In genomic region chr16:28259781-28260150, GRCh38 we compare ENCODE assay signal across 25 cellular contexts. TPM values are rescaled to one million over a fixed set of nuclear protein-coding genes. Genes with fewer than 3 reads are reported as not detected.
DNase-seq lines count a peak whose midpoint lies in the region; ATAC-seq, FAIRE-seq and TF ChIP-seq lines count a peak whose summit lies in the region.
"Had no signal": no experiment of that assay in that cellular context is flagged by ENCODE, and none has a peak within 500 bp of the region (broad histone marks: within the 10 kb centered on the region; RNA-seq: fewer than 3 reads in every experiment).

No MANE protein-coding gene starts in this region.

- H3K4me3 Mint-ChIP-seq in CD8-positive, alpha-beta T cell = peak overlapping the region; percentile 38
- H3K4me3 Mint-ChIP-seq in activated naive CD8-positive, alpha-beta T cell treated with anti-CD3 and anti-CD28 coated beads, Interleukin-2, amount 10 ng/mL, durations not matched to agents 7 days and 5 days = no peak overlapping the region
- peak overlapping the region in 4 of 5 donors; percentile 25 to 65 (median 46) for H3K4me3 Mint-ChIP-seq in immature natural killer cell
- no peak overlapping the region for H3K4me3 Mint-ChIP-seq in endothelial cell (ENCODE audit: unreplicated experiment)
- H3K4me3 Mint-ChIP-seq in activated T-helper 17 cell treated with anti-CD3 and anti-CD28 coated beads, Interleukin-2, amount 50 U/mL, for 72 hours = no peak overlapping the region
- H3K4me3 Mint-ChIP-seq: activated naive CD8-positive, alpha-beta T cell; stimulated activated memory B cell treated with anti-CD40 and anti-IgM and Interleukin-4, amounts not matched to agents 10 μg/mL and 1 μg/mL and 100 μg/mL, for 72 hours; T-helper 2 cell treated with Interferon-gamma antibody and Interleukin-4, amounts not matched to agents 5 μg/mL and 100 μg/mL, for 36 hours had no signal

- 76% methylated on average over 7 of the region's 7 CpGs for WGBS in A549 (ENCODE audit: missing lambda C conversion rate)

- H3K9me3 Mint-ChIP-seq in CD8-positive, alpha-beta T cell = no peaks in the 10 kb centered on the region
- H3K9me3 Mint-ChIP-seq in activated naive CD8-positive, alpha-beta T cell treated with anti-CD3 and anti-CD28 coated beads, Interleukin-2, amount 10 ng/mL, durations not matched to agents 7 days and 5 days = no peaks in the 10 kb centered on the region
- no peaks in the 10 kb centered on the region for H3K9me3 Mint-ChIP-seq in immature natural killer cell
- no peaks in the 10 kb centered on the region for H3K9me3 Mint-ChIP-seq in endothelial cell (ENCODE audit: unreplicated experiment)
- no peaks in the 10 kb centered on the region for H3K9me3 Mint-ChIP-seq in activated T-helper 17 cell treated with anti-CD3 and anti-CD28 coated beads, Interleukin-2, amount 50 U/mL, for 72 hours
- H3K9me3 Mint-ChIP-seq: stimulated activated memory B cell treated with anti-CD40 and anti-IgM and Interleukin-4, amounts not matched to agents 10 μg/mL and 1 μg/mL and 100 μg/mL, for 72 hours; T-helper 2 cell treated with Interferon-gamma antibody and Interleukin-4, amounts not matched to agents 5 μg/mL and 100 μg/mL, for 36 hours had no signal

- no peak overlapping the region for H3K4me3 ChIP-seq in A549
- H3K4me3 ChIP-seq in CD8-positive, alpha-beta T cell (ENCODE audit: low read depth, low read length) = no peak overlapping the region
- H3K4me3 ChIP-seq: body of pancreas, smooth muscle cell had no signal

- H3K4me1 Mint-ChIP-seq in CD8-positive, alpha-beta T cell (ENCODE audit: low read depth) = peaks cover 16% of the 10 kb centered on the region
- peaks cover 9% of the 10 kb centered on the region for H3K4me1 Mint-ChIP-seq in activated naive CD8-positive, alpha-beta T cell treated with anti-CD3 and anti-CD28 coated beads, Interleukin-2, amount 10 ng/mL, durations not matched to agents 7 days and 5 days
- H3K4me1 Mint-ChIP-seq in immature natural killer cell (peaks cover 9 to 19% of the 10 kb centered on the region in 2 donors), endothelial cell (ENCODE audit: unreplicated experiment) (peaks cover 8% of the 10 kb centered on the region)
- peaks cover 6% of the 10 kb centered on the region for H3K4me1 Mint-ChIP-seq in activated T-helper 17 cell treated with anti-CD3 and anti-CD28 coated beads, Interleukin-2, amount 50 U/mL, for 72 hours
- H3K4me1 Mint-ChIP-seq: stimulated activated memory B cell treated with anti-CD40 and anti-IgM and Interleukin-4, amounts not matched to agents 10 μg/mL and 1 μg/mL and 100 μg/mL, for 72 hours had no signal

- no peak overlapping the region for H3K27ac ChIP-seq in A549
- no peak overlapping the region for H3K27ac ChIP-seq in CD8-positive, alpha-beta T cell (ENCODE audit: low read depth, low read length)
- H3K27ac ChIP-seq: body of pancreas, WERI-Rb-1 had no signal

- no peak for TF ChIP-seq POLR2A in A549 (IDR thresholded peaks at IDR 0.05; ENCODE audit: low read length)

- no peaks in the 10 kb centered on the region for H3K36me3 Mint-ChIP-seq in CD8-positive, alpha-beta T cell
- H3K36me3 Mint-ChIP-seq in activated naive CD8-positive, alpha-beta T cell treated with anti-CD3 and anti-CD28 coated beads, Interleukin-2, amount 10 ng/mL, durations not matched to agents 7 days and 5 days = no peaks in the 10 kb centered on the region
- H3K36me3 Mint-ChIP-seq in immature natural killer cell = peaks cover 0 to 4% (median 0%) of the 10 kb centered on the region in 3 donors
- H3K36me3 Mint-ChIP-seq in endothelial cell (ENCODE audit: low read depth, unreplicated experiment) = no peaks in the 10 kb centered on the region
- no peaks in the 10 kb centered on the region for H3K36me3 Mint-ChIP-seq in activated T-helper 17 cell treated with anti-CD3 and anti-CD28 coated beads, Interleukin-2, amount 50 U/mL, for 72 hours (ENCODE audit: low read depth)
- H3K36me3 Mint-ChIP-seq: activated naive CD8-positive, alpha-beta T cell; stimulated activated memory B cell treated with anti-CD40 and anti-IgM and Interleukin-4, amounts not matched to agents 10 μg/mL and 1 μg/mL and 100 μg/mL, for 72 hours had no signal

- no peaks in the 10 kb centered on the region for H3K4me1 ChIP-seq in A549
- H3K4me1 ChIP-seq in CD8-positive, alpha-beta T cell (ENCODE audit: insufficient read depth, low read length) = peaks cover 21% of the 10 kb centered on the region

- TF ChIP-seq RAD21 in A549 (conservative IDR thresholded peaks at IDR 0.05 in 1 of 2, IDR thresholded peaks at IDR 0.05 in 1 of 2) = no peak

- CTCF ChIA-PET in A549 (lab: Yijun Ruan, JAX) = interaction anchor here (0.7 to 1.2 kb wide), 2 partner anchors 18 to 295 kb away, joined by 3 to 5 read pairs; no protein-coding TSS in a partner anchor
- CTCF ChIA-PET in CD8-positive, alpha-beta T cell (lab: Charles Lee) = interaction anchor here (4.7 kb wide), 1 partner anchor 18 kb away, joined by 20 read pairs; no protein-coding TSS in a partner anchor

- H3K27me3 Mint-ChIP-seq in CD8-positive, alpha-beta T cell (ENCODE audit: low read depth) = peaks cover 3% of the 10 kb centered on the region
- H3K27me3 Mint-ChIP-seq in activated naive CD8-positive, alpha-beta T cell treated with anti-CD3 and anti-CD28 coated beads, Interleukin-2, amount 10 ng/mL, durations not matched to agents 7 days and 5 days = peaks cover 7% of the 10 kb centered on the region
- H3K27me3 Mint-ChIP-seq in immature natural killer cell (ENCODE audit: low read depth in 3 of 3) (peaks cover 5 to 13% (median 10%) of the 10 kb centered on the region in 3 donors), endothelial cell (ENCODE audit: unreplicated experiment) (peaks cover 7% of the 10 kb centered on the region)
- H3K27me3 Mint-ChIP-seq in activated T-helper 17 cell treated with anti-CD3 and anti-CD28 coated beads, Interleukin-2, amount 50 U/mL, for 72 hours = peaks cover 11% of the 10 kb centered on the region
- H3K27me3 Mint-ChIP-seq: activated naive CD8-positive, alpha-beta T cell had no signal

- POLR2A ChIA-PET in A549 (lab: Yijun Ruan, JAX) = no interaction called here
- POLR2A ChIA-PET in CD8-positive, alpha-beta T cell (lab: Charles Lee) = no interaction called here
- POLR2A ChIA-PET in activated naive CD8-positive, alpha-beta T cell treated with anti-CD3 and anti-CD28 coated beads, Interleukin-2, amount 10 ng/mL, durations not matched to agents 7 days and 5 days (lab: Charles Lee) = interaction anchor here (0.5 kb wide), 1 partner anchor 128 kb away, joined by 4 read pairs; no protein-coding TSS in a partner anchor

- H3K27me3 ChIP-seq in CD8-positive, alpha-beta T cell (ENCODE audit: insufficient read depth, low read length) = no peaks in the 10 kb centered on the region

- no peaks in the 10 kb centered on the region for H3K36me3 ChIP-seq in CD8-positive, alpha-beta T cell (ENCODE audit: insufficient read depth, low read length)
- H3K36me3 ChIP-seq: WERI-Rb-1 had no signal

- no peak for FAIRE-seq in A549 (lab: Jason Lieb, UNC)
- FAIRE-seq: GM19239 had no signal

- intact Hi-C loops in CD8-positive, alpha-beta T cell (cut with DNase I, micrococcal nuclease) = no loop called here

- H3K4me2 ChIP-seq in A549 = no peak overlapping the region
- H3K4me2 ChIP-seq: SK-N-SH, smooth muscle cell had no signal

- no peak for TF ChIP-seq CTCF in A549 (IDR thresholded peaks at IDR 0.05)
- TF ChIP-seq CTCF in CD8-positive, alpha-beta T cell (IDR thresholded peaks at IDR 0.05) = no peak
- TF ChIP-seq CTCF in endothelial cell (IDR thresholded peaks at IDR 0.05; ENCODE audit: unreplicated experiment) = no peak

- DNase-seq in A549 (ENCODE audit: low read depth in 1 of 2, low spot score in 1 of 2) = no peak
- no peak for DNase-seq in CD8-positive, alpha-beta T cell
- no peak for DNase-seq in activated naive CD8-positive, alpha-beta T cell treated with anti-CD3 and anti-CD28 coated beads, Interleukin-2, amount 10 ng/mL, durations not matched to agents 7 days and 5 days
- DNase-seq in immature natural killer cell = no peak
- DNase-seq in NCI-H1417 (lab: John Stamatoyannopoulos, UW) = no peak
- DNase-seq in endothelial cell (ENCODE audit: low spot score) = no peak
- DNase-seq: activated CD8-positive, alpha-beta memory T cell treated with anti-CD3 and anti-CD28 coated beads, Interleukin-2, amount 50 U/mL, for 48 hours; body of pancreas; DMS153; kidney glomerular epithelial cell; mammary epithelial cell; NCI-H1092 treated with DMSO at 0.1 percent for 48 hours; NCI-H2081; NCI-H345; NCI-H82; occipital lobe; stimulated activated CD4-positive, alpha-beta T cell treated with anti-CD3 and anti-CD28 coated beads, Interleukin-2, amount 100 ng/mL, for 48 hours; WERI-Rb-1 had no signal

- ATAC-seq in A549 = no peak
- ATAC-seq in CD8-positive, alpha-beta T cell = no peak
- ATAC-seq in activated naive CD8-positive, alpha-beta T cell treated with anti-CD3 and anti-CD28 coated beads, Interleukin-2, amount 10 ng/mL, durations not matched to agents 7 days and 5 days (ENCODE audit: low read depth) = no peak
- no peak for ATAC-seq in activated T-helper 17 cell treated with anti-CD3 and anti-CD28 coated beads, Interleukin-2, amount 50 U/mL, for 72 hours (replicated peaks)
- ATAC-seq: body of pancreas; stimulated activated memory B cell treated with anti-CD40 and anti-IgM and Interleukin-4, amounts not matched to agents 10 μg/mL and 1 μg/mL and 100 μg/mL, for 72 hours had no signal

- TF ChIP-seq EP300 in A549 (IDR thresholded peaks at IDR 0.05) = no peak

- no peak overlapping the region for H3K27ac Mint-ChIP-seq in CD8-positive, alpha-beta T cell
- H3K27ac Mint-ChIP-seq in activated naive CD8-positive, alpha-beta T cell treated with anti-CD3 and anti-CD28 coated beads, Interleukin-2, amount 10 ng/mL, durations not matched to agents 7 days and 5 days = peak overlapping the region; percentile 55
- peak overlapping the region in 3 of 6 donors; percentile 28 to 60 (median 49) for H3K27ac Mint-ChIP-seq in immature natural killer cell
- H3K27ac Mint-ChIP-seq in endothelial cell (ENCODE audit: unreplicated experiment) = no peak overlapping the region
- no peak overlapping the region for H3K27ac Mint-ChIP-seq in activated T-helper 17 cell treated with anti-CD3 and anti-CD28 coated beads, Interleukin-2, amount 50 U/mL, for 72 hours
- H3K27ac Mint-ChIP-seq: activated naive CD8-positive, alpha-beta T cell; stimulated activated memory B cell treated with anti-CD40 and anti-IgM and Interleukin-4, amounts not matched to agents 10 μg/mL and 1 μg/mL and 100 μg/mL, for 72 hours; T-helper 2 cell treated with Interferon-gamma antibody and Interleukin-4, amounts not matched to agents 5 μg/mL and 100 μg/mL, for 36 hours had no signal

- H3K9me3 ChIP-seq in A549 = no peaks in the 10 kb centered on the region
- no peaks in the 10 kb centered on the region for H3K9me3 ChIP-seq in CD8-positive, alpha-beta T cell (ENCODE audit: low read length)
- H3K9me3 ChIP-seq: body of pancreas, SK-N-SH had no signal

RNA-seq across cellular contexts. Expression of gene SBK1, which starts 32.6 kb away (rescaled TPM):
- polyA plus RNA-seq in A549 (2011; rRNA removed) (0.13 and 0.20 TPM in 2 replicates), A549 (2017; fragmentation: RNase III; extraction: RNeasy Plus Mini Kit Qiagen cat#74134 plus additional on column Dnase treatment) (0.28 to 0.45 TPM (median 0.43 TPM) in 3 replicates), immature natural killer cell (10 to 100 TPM in 1 of 3 donors, 1 to 10 TPM in 2; 5.1 to 14.2 (median 5.1) TPM)
- polyA plus RNA-seq in A549 (2012; cell fraction: cytosol; rRNA removed) = 0.16 and 0.29 TPM in 2 replicates
- polyA plus RNA-seq in A549 (2012; cell fraction: nucleus; rRNA removed) = 0.39 and 0.44 TPM in 2 replicates
- polyA minus RNA-seq in A549 (2011; rRNA and poly(A)+ RNA removed) = 0.24 and 0.33 TPM in 2 replicates
- total RNA-seq in CD8-positive, alpha-beta T cell = 10 to 100 TPM; 16.5 to 17.1 TPM
- total RNA-seq in activated naive CD8-positive, alpha-beta T cell treated with anti-CD3 and anti-CD28 coated beads, Interleukin-2, amount 10 ng/mL, durations not matched to agents 7 days and 5 days = 10 to 100 TPM; 15.9 TPM
- total RNA-seq in endothelial cell (ENCODE audit: unreplicated experiment) = 22.9 TPM
- 10 to 100 TPM in 1 of 2 donors, 1 to 10 TPM in 1; 1.7 to 17.6 TPM for total RNA-seq in activated T-helper 17 cell treated with anti-CD3 and anti-CD28 coated beads, Interleukin-2, amount 50 U/mL, for 72 hours

RNA-seq across cellular contexts. Expression of gene XPO6, which starts 48.0 kb away (rescaled TPM):
- polyA plus RNA-seq in A549 (2011; rRNA removed) (108 and 115 TPM in 2 replicates), A549 (2017; fragmentation: RNase III; extraction: RNeasy Plus Mini Kit Qiagen cat#74134 plus additional on column Dnase treatment) (63.0 to 76.5 TPM (median 70.9 TPM) in 3 replicates), immature natural killer cell (10 to 100 TPM; 40.7 to 75.5 (median 42.2) TPM)
- 133 and 154 TPM in 2 replicates for polyA plus RNA-seq in A549 (2012; cell fraction: cytosol; rRNA removed)
- polyA plus RNA-seq in A549 (2012; cell fraction: nucleus; rRNA removed) = 437 and 484 TPM in 2 replicates
- polyA minus RNA-seq in A549 (2011; rRNA and poly(A)+ RNA removed) = 183 and 199 TPM in 2 replicates
- 100 to 1,000 TPM; 355 to 369 TPM for total RNA-seq in CD8-positive, alpha-beta T cell
- total RNA-seq in activated naive CD8-positive, alpha-beta T cell treated with anti-CD3 and anti-CD28 coated beads, Interleukin-2, amount 10 ng/mL, durations not matched to agents 7 days and 5 days = 100 to 1,000 TPM; 261 to 280 TPM
- total RNA-seq in endothelial cell (ENCODE audit: unreplicated experiment) = 155 TPM
- 100 to 1,000 TPM; 238 to 263 TPM for total RNA-seq in activated T-helper 17 cell treated with anti-CD3 and anti-CD28 coated beads, Interleukin-2, amount 50 U/mL, for 72 hours

Comparison
In these comparisons a context has a peak if more than half of its experiments do, and no peak if none do; other contexts are left out.
1. H3K4me3 Mint-ChIP-seq: peak in CD8-positive, alpha-beta T cell (single experiment) and immature natural killer cell (4 of 5); none in activated naive CD8-positive, alpha-beta T cell treated with anti-CD3 and anti-CD28 coated beads, Interleukin-2, amount 10 ng/mL, durations not matched to agents 7 days and 5 days (single experiment), endothelial cell (single experiment) and activated T-helper 17 cell treated with anti-CD3 and anti-CD28 coated beads, Interleukin-2, amount 50 U/mL, for 72 hours (single experiment).